ENCODE assay signal across 1 cellular context in the genomic region with DNA sequence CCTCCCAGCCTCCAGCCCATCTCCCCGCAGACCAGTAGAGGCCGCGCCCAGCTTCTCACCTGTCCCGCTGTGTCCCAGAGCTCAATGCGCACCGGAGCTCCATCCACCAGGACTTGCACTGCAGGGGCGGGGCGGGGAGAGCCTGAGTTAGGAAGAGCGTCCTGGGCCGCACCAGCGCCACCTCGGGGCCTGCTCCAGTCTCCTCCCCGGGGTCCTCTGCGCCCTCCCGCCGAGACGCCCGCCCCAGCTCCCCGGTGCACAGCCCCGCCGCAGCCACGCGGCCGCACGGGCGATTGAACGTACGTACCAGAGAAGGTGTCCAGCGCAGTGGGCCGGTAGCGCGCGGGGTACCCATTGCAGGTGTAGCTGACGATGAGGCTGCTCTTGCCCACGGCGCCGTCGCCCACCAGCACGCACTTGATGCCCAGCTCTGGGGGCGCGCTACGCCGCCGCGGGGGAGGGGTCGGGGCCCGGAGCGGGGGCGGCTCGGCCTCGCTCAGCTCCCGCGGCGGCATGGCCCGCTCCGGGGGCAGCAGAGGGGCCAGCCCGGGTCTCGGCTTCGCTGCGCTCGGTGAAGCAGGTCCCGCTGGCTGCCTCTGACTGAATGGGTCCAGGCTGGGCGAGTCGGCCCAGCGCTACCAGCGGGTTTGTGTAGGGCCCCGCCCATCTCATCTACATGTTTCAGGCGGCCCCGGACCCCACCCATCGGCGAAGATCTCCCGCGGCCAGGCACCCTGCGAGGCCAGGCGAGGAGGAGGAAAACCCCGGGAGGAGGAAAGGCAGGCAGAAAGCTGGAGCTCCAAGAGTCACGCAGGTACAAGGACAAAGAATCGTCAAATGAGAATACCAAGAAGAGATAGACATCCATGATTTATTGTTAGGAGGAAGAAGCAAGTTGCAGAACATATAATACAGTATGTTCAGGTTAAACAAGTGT.
TF ChIP-seq lines count a peak whose summit lies in the region.

A gene with protein sequence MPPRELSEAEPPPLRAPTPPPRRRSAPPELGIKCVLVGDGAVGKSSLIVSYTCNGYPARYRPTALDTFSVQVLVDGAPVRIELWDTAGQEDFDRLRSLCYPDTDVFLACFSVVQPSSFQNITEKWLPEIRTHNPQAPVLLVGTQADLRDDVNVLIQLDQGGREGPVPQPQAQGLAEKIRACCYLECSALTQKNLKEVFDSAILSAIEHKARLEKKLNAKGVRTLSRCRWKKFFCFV (minus strand): TSS at position 610 of the 937 bp plus-strand sequence. CDS start 95 bp downstream, at position 515.

TF ChIP-seq in GM12878, 131 proteins besides CTCF, POLR2A, EP300 and RAD21 (continued from another document):
- TF ChIP-seq, protein P1, sequence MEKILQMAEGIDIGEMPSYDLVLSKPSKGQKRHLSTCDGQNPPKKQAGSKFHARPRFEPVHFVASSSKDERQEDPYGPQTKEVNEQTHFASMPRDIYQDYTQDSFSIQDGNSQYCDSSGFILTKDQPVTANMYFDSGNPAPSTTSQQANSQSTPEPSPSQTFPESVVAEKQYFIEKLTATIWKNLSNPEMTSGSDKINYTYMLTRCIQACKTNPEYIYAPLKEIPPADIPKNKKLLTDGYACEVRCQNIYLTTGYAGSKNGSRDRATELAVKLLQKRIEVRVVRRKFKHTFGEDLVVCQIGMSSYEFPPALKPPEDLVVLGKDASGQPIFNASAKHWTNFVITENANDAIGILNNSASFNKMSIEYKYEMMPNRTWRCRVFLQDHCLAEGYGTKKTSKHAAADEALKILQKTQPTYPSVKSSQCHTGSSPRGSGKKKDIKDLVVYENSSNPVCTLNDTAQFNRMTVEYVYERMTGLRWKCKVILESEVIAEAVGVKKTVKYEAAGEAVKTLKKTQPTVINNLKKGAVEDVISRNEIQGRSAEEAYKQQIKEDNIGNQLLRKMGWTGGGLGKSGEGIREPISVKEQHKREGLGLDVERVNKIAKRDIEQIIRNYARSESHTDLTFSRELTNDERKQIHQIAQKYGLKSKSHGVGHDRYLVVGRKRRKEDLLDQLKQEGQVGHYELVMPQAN (conservative IDR thresholded peaks at IDR 0.05), result peak; percentile 77; the same call in 1 of the 2 replicates
- TF ChIP-seq BACH1 (IDR thresholded peaks at IDR 0.05; ENCODE audit: borderline replicate concordance) (no peak; the same call in 1 of the 2 replicates), TCF3 (IDR thresholded peaks at IDR 0.05; ENCODE audit: borderline replicate concordance, insufficient read depth, low read depth, low read length) (no peak), CREM (IDR thresholded peaks at IDR 0.05; ENCODE audit: low read depth) (no peak), RB1 (IDR thresholded peaks at IDR 0.05; ENCODE audit: borderline replicate concordance) (peak; percentile 45; the same call in 1 of the 2 replicates), CEBPB (IDR thresholded peaks at IDR 0.05; ENCODE audit: borderline replicate concordance in 1 of 2, low read depth in 2 of 2, low read length in 2 of 2) (no peak), NFXL1 (IDR thresholded peaks at IDR 0.05; ENCODE audit: borderline replicate concordance) (no peak), TAF1 (IDR thresholded peaks at IDR 0.05; ENCODE audit: borderline replicate concordance, low read depth, low read length) (peak; percentile 78), EGR1 (IDR thresholded peaks at IDR 0.05; ENCODE audit: borderline replicate concordance in 1 of 2, low read depth in 2 of 2, low read length in 2 of 2) (peak in 1 of 2 experiments; percentile 88; a peak in 2 of 3 replicates), SREBF1 (IDR thresholded peaks at IDR 0.05; ENCODE audit: low read length) (no peak), SMARCA5 (IDR thresholded peaks at IDR 0.05) (peak; percentile 92), GABPA (IDR thresholded peaks at IDR 0.05; ENCODE audit: low read depth) (no peak), PAX8 (IDR thresholded peaks at IDR 0.05) (no peak), BRCA1 (IDR thresholded peaks at IDR 0.05; ENCODE audit: low read depth, low read length) (no peak), ZNF207 (IDR thresholded peaks at IDR 0.05; ENCODE audit: borderline replicate concordance) (peak; percentile 18; the same call in 1 of the 2 replicates)
- TF ChIP-seq, protein P2, sequence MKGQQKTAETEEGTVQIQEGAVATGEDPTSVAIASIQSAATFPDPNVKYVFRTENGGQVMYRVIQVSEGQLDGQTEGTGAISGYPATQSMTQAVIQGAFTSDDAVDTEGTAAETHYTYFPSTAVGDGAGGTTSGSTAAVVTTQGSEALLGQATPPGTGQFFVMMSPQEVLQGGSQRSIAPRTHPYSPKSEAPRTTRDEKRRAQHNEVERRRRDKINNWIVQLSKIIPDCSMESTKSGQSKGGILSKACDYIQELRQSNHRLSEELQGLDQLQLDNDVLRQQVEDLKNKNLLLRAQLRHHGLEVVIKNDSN (IDR thresholded peaks at IDR 0.05; ENCODE audit: borderline replicate concordance, extremely low read length, insufficient read depth, low read depth, low read length), result no peak
- TF ChIP-seq, protein P3, sequence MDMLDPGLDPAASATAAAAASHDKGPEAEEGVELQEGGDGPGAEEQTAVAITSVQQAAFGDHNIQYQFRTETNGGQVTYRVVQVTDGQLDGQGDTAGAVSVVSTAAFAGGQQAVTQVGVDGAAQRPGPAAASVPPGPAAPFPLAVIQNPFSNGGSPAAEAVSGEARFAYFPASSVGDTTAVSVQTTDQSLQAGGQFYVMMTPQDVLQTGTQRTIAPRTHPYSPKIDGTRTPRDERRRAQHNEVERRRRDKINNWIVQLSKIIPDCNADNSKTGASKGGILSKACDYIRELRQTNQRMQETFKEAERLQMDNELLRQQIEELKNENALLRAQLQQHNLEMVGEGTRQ (IDR thresholded peaks at IDR 0.05; ENCODE audit: borderline replicate concordance, low read depth, low read length), result no peak
- TF ChIP-seq, protein P4, sequence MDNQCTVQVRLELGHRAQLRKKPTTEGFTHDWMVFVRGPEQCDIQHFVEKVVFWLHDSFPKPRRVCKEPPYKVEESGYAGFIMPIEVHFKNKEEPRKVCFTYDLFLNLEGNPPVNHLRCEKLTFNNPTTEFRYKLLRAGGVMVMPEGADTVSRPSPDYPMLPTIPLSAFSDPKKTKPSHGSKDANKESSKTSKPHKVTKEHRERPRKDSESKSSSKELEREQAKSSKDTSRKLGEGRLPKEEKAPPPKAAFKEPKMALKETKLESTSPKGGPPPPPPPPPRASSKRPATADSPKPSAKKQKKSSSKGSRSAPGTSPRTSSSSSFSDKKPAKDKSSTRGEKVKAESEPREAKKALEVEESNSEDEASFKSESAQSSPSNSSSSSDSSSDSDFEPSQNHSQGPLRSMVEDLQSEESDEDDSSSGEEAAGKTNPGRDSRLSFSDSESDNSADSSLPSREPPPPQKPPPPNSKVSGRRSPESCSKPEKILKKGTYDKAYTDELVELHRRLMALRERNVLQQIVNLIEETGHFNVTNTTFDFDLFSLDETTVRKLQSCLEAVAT (IDR thresholded peaks at IDR 0.05), result no peak
- TF ChIP-seq, protein P5, sequence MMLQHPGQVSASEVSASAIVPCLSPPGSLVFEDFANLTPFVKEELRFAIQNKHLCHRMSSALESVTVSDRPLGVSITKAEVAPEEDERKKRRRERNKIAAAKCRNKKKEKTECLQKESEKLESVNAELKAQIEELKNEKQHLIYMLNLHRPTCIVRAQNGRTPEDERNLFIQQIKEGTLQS (IDR thresholded peaks at IDR 0.05; ENCODE audit: borderline replicate concordance, extremely low read depth, low read depth, low read length), result no peak
- TF ChIP-seq, protein P6, sequence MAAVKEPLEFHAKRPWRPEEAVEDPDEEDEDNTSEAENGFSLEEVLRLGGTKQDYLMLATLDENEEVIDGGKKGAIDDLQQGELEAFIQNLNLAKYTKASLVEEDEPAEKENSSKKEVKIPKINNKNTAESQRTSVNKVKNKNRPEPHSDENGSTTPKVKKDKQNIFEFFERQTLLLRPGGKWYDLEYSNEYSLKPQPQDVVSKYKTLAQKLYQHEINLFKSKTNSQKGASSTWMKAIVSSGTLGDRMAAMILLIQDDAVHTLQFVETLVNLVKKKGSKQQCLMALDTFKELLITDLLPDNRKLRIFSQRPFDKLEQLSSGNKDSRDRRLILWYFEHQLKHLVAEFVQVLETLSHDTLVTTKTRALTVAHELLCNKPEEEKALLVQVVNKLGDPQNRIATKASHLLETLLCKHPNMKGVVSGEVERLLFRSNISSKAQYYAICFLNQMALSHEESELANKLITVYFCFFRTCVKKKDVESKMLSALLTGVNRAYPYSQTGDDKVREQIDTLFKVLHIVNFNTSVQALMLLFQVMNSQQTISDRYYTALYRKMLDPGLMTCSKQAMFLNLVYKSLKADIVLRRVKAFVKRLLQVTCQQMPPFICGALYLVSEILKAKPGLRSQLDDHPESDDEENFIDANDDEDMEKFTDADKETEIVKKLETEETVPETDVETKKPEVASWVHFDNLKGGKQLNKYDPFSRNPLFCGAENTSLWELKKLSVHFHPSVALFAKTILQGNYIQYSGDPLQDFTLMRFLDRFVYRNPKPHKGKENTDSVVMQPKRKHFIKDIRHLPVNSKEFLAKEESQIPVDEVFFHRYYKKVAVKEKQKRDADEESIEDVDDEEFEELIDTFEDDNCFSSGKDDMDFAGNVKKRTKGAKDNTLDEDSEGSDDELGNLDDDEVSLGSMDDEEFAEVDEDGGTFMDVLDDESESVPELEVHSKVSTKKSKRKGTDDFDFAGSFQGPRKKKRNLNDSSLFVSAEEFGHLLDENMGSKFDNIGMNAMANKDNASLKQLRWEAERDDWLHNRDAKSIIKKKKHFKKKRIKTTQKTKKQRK (IDR thresholded peaks at IDR 0.05; ENCODE audit: low read depth, low read length), result no peak
- TF ChIP-seq, protein P7, sequence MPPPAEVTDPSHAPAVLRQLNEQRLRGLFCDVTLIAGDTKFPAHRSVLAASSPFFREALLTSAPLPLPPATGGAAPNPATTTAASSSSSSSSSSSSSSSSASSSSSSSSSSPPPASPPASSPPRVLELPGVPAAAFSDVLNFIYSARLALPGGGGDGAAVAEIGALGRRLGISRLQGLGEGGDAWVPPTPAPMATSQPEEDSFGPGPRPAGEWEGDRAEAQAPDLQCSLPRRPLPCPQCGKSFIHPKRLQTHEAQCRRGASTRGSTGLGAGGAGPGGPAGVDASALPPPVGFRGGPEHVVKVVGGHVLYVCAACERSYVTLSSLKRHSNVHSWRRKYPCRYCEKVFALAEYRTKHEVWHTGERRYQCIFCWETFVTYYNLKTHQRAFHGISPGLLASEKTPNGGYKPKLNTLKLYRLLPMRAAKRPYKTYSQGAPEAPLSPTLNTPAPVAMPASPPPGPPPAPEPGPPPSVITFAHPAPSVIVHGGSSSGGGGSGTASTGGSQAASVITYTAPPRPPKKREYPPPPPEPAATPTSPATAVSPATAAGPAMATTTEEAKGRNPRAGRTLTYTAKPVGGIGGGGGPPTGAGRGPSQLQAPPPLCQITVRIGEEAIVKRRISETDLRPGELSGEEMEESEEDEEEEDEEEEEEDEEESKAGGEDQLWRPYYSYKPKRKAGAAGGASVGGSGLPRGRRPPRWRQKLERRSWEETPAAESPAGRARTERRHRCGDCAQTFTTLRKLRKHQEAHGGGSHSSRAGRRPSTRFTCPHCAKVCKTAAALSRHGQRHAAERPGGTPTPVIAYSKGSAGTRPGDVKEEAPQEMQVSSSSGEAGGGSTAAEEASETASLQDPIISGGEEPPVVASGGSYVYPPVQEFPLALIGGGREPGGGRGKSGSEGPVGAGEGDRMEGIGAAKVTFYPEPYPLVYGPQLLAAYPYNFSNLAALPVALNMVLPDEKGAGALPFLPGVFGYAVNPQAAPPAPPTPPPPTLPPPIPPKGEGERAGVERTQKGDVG (CRISPR knock-in tag; IDR thresholded peaks at IDR 0.05), result no peak
- TF ChIP-seq, protein P8, sequence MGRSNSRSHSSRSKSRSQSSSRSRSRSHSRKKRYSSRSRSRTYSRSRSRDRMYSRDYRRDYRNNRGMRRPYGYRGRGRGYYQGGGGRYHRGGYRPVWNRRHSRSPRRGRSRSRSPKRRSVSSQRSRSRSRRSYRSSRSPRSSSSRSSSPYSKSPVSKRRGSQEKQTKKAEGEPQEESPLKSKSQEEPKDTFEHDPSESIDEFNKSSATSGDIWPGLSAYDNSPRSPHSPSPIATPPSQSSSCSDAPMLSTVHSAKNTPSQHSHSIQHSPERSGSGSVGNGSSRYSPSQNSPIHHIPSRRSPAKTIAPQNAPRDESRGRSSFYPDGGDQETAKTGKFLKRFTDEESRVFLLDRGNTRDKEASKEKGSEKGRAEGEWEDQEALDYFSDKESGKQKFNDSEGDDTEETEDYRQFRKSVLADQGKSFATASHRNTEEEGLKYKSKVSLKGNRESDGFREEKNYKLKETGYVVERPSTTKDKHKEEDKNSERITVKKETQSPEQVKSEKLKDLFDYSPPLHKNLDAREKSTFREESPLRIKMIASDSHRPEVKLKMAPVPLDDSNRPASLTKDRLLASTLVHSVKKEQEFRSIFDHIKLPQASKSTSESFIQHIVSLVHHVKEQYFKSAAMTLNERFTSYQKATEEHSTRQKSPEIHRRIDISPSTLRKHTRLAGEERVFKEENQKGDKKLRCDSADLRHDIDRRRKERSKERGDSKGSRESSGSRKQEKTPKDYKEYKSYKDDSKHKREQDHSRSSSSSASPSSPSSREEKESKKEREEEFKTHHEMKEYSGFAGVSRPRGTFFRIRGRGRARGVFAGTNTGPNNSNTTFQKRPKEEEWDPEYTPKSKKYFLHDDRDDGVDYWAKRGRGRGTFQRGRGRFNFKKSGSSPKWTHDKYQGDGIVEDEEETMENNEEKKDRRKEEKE (IDR thresholded peaks at IDR 0.05), result no peak
